Comparison of ENCODE assay signal across 10 cellular contexts in genomic region chr6:158002249-158002950, GRCh38. TPM values are rescaled to one million over a fixed set of nuclear protein-coding genes. Genes with fewer than 3 reads are reported as not detected.
DNase-seq lines count a peak whose midpoint lies in the region; ATAC-seq and TF ChIP-seq lines count a peak whose summit lies in the region.
"Had no signal": no experiment of that assay in that cellular context is flagged by ENCODE, and none has a peak within 500 bp of the region (broad histone marks: within the 10 kb centered on the region; RNA-seq: fewer than 3 reads in every experiment).

No MANE protein-coding gene starts in this region.

- peaks cover 19% of the 10 kb centered on the region; the same call in 1 of the 2 replicates for H3K36me3 Mint-ChIP-seq in HFFc6 (ENCODE audit: low read depth)

- no peak for TF ChIP-seq CTCF in HFFc6 (IDR thresholded peaks at IDR 0.05)

- peaks cover 55% of the 10 kb centered on the region for H3K4me1 Mint-ChIP-seq in HFFc6 (ENCODE audit: low read depth)

- peak; percentile 7 for ATAC-seq in stimulated activated naive CD8-positive, alpha-beta T cell treated with anti-CD3 and anti-CD28 coated beads, Interleukin-15, Interleukin-2, amounts not matched to agents 100 U/mL and 50 U/mL, for 24 hours
- ATAC-seq in HG03135 (IDR thresholded peaks at IDR 0.05; ENCODE audit: unreplicated experiment) (no peak), HG02970 (IDR thresholded peaks at IDR 0.05; ENCODE audit: low FRiP score, unreplicated experiment) (no peak)

- H3K27ac ChIP-seq in angular gyrus (ENCODE audit: low read depth, low read length), result peak overlapping the region; percentile 82

- peak overlapping the region; percentile 29; the same call in 1 of the 2 replicates for H3K4me3 Mint-ChIP-seq in HFFc6

- DNase-seq in HFFc6 (no peak), kidney tubule cell (ENCODE audit: low spot score) (peak; percentile 54), T1000 (lab: John Stamatoyannopoulos, UW) (no peak), NAMALWA (ENCODE audit: low spot score) (no peak)
- DNase-seq in stimulated activated naive CD8-positive, alpha-beta T cell treated with anti-CD3 and anti-CD28 coated beads, Interleukin-15, Interleukin-2, amounts not matched to agents 100 U/mL and 50 U/mL, for 24 hours, result no peak
- DNase-seq: activated T-cell treated with anti-CD3 and anti-CD28 coated beads for 4 hours, NCI-H446 treated with DMSO at 0.1 percent for 48 hours had no signal

- H3K27ac Mint-ChIP-seq in HFFc6, result peak overlapping the region; percentile 98

- H3K9me3 Mint-ChIP-seq in HFFc6, result no peaks in the 10 kb centered on the region

- H3K27me3 Mint-ChIP-seq in HFFc6 (ENCODE audit: insufficient read depth), result peaks cover 4% of the 10 kb centered on the region; the same call in 1 of the 2 replicates

RNA-seq across cellular contexts. Expression of gene SYNJ2, which starts 20.7 kb away (rescaled TPM):
- 10 to 100 TPM; 31.8 to 46.4 (median 41.3) TPM for total RNA-seq in HFFc6 (2021; fragmentation: NEBNext Ultra II Directional; extraction: Animal tissue kit (Norgen Biotek cat#: 25700))
